In the genomic region with DNA sequence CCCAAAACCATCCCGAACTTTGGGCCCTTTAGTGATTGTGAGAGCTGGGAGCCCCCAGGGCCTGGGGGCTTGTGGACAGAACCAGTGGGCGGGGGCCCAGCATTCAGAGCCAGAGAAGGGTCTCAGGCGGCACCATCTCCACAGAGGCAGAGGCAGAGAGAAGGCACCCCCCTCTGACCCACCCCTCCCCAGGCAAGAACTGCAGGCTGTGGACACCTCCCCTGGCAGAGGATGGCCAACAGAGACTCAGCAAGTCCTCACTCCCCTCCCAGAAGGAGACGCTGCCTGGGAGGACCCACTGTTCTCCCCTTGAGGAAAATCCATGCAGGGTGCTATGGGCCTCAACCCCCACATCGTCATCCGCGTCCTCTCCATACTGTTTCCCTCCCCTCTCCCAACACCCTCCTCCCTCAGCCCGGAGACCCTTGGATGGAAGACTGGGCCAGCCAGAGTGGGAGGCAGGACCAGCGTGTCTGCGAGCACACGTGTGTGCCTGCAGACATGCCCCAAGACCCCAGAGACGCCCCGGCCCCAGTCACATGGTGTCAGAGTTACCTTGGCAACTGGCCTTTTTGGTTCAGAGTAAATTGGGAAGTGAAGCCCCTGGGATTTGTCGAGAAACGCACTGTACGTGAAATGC, we compare ENCODE assay signal across 25 cellular contexts. TPM values are rescaled to one million over a fixed set of nuclear protein-coding genes. Genes with fewer than 3 reads are reported as not detected.
DNase-seq lines count a peak whose midpoint lies in the region; ATAC-seq, FAIRE-seq and TF ChIP-seq lines count a peak whose summit lies in the region.
"Had no signal": no experiment of that assay in that cellular context is flagged by ENCODE, and none has a peak within 500 bp of the region (broad histone marks: within the 10 kb centered on the region; RNA-seq: fewer than 3 reads in every experiment).

No MANE protein-coding gene starts in this region.

- peaks cover 0 to 4% (median 0%) of the 10 kb centered on the region in 11 experiments; a peak in 3 of 22 replicates for H4K20me1 ChIP-seq in BLaER1 treated with 17β-estradiol and CSF1 and Interleukin-3, amounts not matched to agents 10 nM and 100 nM

- H2BK120ac ChIP-seq in neuronal stem cell (ENCODE audit: low read depth, low read length) = no peak overlapping the region

- no peak overlapping the region for H2AFZ ChIP-seq in neuronal stem cell (ENCODE audit: low read length)
- H2AFZ ChIP-seq: GM23248 had no signal

- peak overlapping the region; percentile 2 for H2BK5ac ChIP-seq in neuronal stem cell (ENCODE audit: low read length)

- no peak overlapping the region for H2BK15ac ChIP-seq in neuronal stem cell (ENCODE audit: low read length)

- TF ChIP-seq CTCF in kidney (IDR thresholded peaks at IDR 0.05; ENCODE audit: borderline replicate concordance, extremely low read depth, insufficient read depth) (no peak), sigmoid colon (IDR thresholded peaks at IDR 0.05) (no peak), mucosa of descending colon (IDR thresholded peaks at IDR 0.05) (no peak)

- no peak overlapping the region for H4K91ac ChIP-seq in neuronal stem cell (ENCODE audit: low read depth, low read length, poor library complexity)

- peak overlapping the region; percentile 66 for H2BK12ac ChIP-seq in neuronal stem cell (ENCODE audit: low read length)

- H3K23ac ChIP-seq in neuronal stem cell (ENCODE audit: low read depth, low read length, poor library complexity) = no peak overlapping the region

- no CpG with 5 or more reads among the region's 16 CpGs for WGBS in neuronal stem cell (ENCODE audit: extremely low coverage in 2 of 2, insufficient read length in 2 of 2, insufficient replicate concordance in 1 of 2), 2 donors
- WGBS in sigmoid colon, 2 donors = 91 to 95% methylated on average over 16 of the region's 16 CpGs

- FAIRE-seq in kidney (lab: Jason Lieb, UNC) = no peak
- FAIRE-seq: D721Med, GM12878, GM19239, H1 had no signal

- no peak for ATAC-seq in mucosa of descending colon
- ATAC-seq in HG02981 (IDR thresholded peaks at IDR 0.05; ENCODE audit: unreplicated experiment) = no peak
- ATAC-seq: GM12878 had no signal

- peak overlapping the region in 8 of 11 experiments; percentile 54 to 81 (median 62); a peak in 12 of 22 replicates for H3K4me2 ChIP-seq in BLaER1 treated with 17β-estradiol and CSF1 and Interleukin-3, amounts not matched to agents 10 nM and 100 nM
- no peak overlapping the region for H3K4me2 ChIP-seq in neuronal stem cell (ENCODE audit: insufficient read depth, low read length, poor library complexity, severe bottlenecking)

- no peak overlapping the region for H3K4ac ChIP-seq in neuronal stem cell (ENCODE audit: low read length)

- H4K8ac ChIP-seq in neuronal stem cell (ENCODE audit: low read depth, low read length) = no peak overlapping the region

- no peak overlapping the region for H3K27ac ChIP-seq in BLaER1 treated with 17β-estradiol and CSF1 and Interleukin-3, amounts not matched to agents 10 nM and 100 nM
- H3K27ac ChIP-seq in kidney (ENCODE audit: low read depth in 2 of 2, low read length in 2 of 2) = no peak overlapping the region
- H3K27ac ChIP-seq in neuronal stem cell (replicated peaks; ENCODE audit: low read length) = no peak overlapping the region
- no peak overlapping the region for H3K27ac ChIP-seq in sigmoid colon
- H3K27ac ChIP-seq: GM23248 had no signal

- peak overlapping the region; percentile 65 for H3K14ac ChIP-seq in neuronal stem cell (ENCODE audit: low read length)

- no peak overlapping the region for H3K9ac ChIP-seq in BLaER1 treated with 17β-estradiol and CSF1 and Interleukin-3, amounts not matched to agents 10 nM and 100 nM
- H3K9ac ChIP-seq in kidney (ENCODE audit: low read length in 2 of 2) (no peak overlapping the region), neuronal stem cell (ENCODE audit: low read depth, low read length, poor library complexity) (no peak overlapping the region)
- H3K9ac ChIP-seq: GM23248 had no signal

- no peaks in the 10 kb centered on the region for H3K79me1 ChIP-seq in neuronal stem cell (ENCODE audit: low read depth, low read length)

- intact Hi-C loops in kidney (cut with DNase I) = no loop called here
- intact Hi-C loops in sigmoid colon (cut with DNase I) = no loop called here
- intact Hi-C loops in mucosa of descending colon (cut with DNase I, micrococcal nuclease) = no loop called here

- no peak for TF ChIP-seq EP300 in sigmoid colon (IDR thresholded peaks at IDR 0.05)

- DNase-seq in kidney = peak; percentile 42
- DNase-seq in neuronal stem cell (ENCODE audit: low spot score) = no peak
- peak; percentile 63 for DNase-seq in sigmoid colon
- DNase-seq in NCI-H2107 (lab: John Stamatoyannopoulos, UW) = no peak
- no peak for DNase-seq in mucosa of descending colon
- no peak for DNase-seq in NCI-H1092 (lab: John Stamatoyannopoulos, UW)
- DNase-seq: CD4-positive, alpha-beta T cell; CD8-positive, alpha-beta memory T cell; DMS 273 treated with DMSO at 0.1 percent for 48 hours; DMS79; EL; GDM1; GM23248; H7; HCEC 1CT had no signal

- H3K27me3 ChIP-seq in BLaER1 treated with 17β-estradiol and CSF1 and Interleukin-3, amounts not matched to agents 10 nM and 100 nM = no peaks in the 10 kb centered on the region
- H3K27me3 ChIP-seq in neuronal stem cell (ENCODE audit: control insufficient read depth in 3 of 3, insufficient read depth in 3 of 3, low read depth in 1 of 3, low read length in 3 of 3) (no peaks in the 10 kb centered on the region), sigmoid colon (no peaks in the 10 kb centered on the region)

- no peaks in the 10 kb centered on the region for H3K9me3 ChIP-seq in BLaER1 treated with 17β-estradiol and CSF1 and Interleukin-3, amounts not matched to agents 10 nM and 100 nM (replicated peaks in 1 of 11)
- H3K9me3 ChIP-seq in kidney (ENCODE audit: control insufficient read depth in 1 of 2, low read length in 2 of 2) (no peaks in the 10 kb centered on the region), neuronal stem cell (replicated peaks in 1 of 2; ENCODE audit: control insufficient read depth in 2 of 2, insufficient read depth in 1 of 2, low read depth in 1 of 2, low read length in 2 of 2) (no peaks in the 10 kb centered on the region), sigmoid colon (no peaks in the 10 kb centered on the region), mucosa of descending colon (no peaks in the 10 kb centered on the region)

- TF ChIP-seq POLR2A in sigmoid colon (IDR thresholded peaks at IDR 0.05) = no peak

- H3K4me3 ChIP-seq in BLaER1 treated with 17β-estradiol and CSF1 and Interleukin-3, amounts not matched to agents 10 nM and 100 nM = no peak overlapping the region
- H3K4me3 ChIP-seq in kidney (ENCODE audit: low read length in 2 of 2) (no peak overlapping the region), neuronal stem cell (ENCODE audit: low read length in 2 of 2) (no peak overlapping the region), sigmoid colon (no peak overlapping the region), mucosa of descending colon (no peak overlapping the region)
- H3K4me3 ChIP-seq: GM12878, GM23248 had no signal

- H3K4me1 ChIP-seq in BLaER1 treated with 17β-estradiol and CSF1 and Interleukin-3, amounts not matched to agents 10 nM and 100 nM = peaks cover 0 to 20% (median 14%) of the 10 kb centered on the region in 10 experiments; a peak in 12 of 20 replicates
- H3K4me1 ChIP-seq in kidney (ENCODE audit: control insufficient read depth in 1 of 2, insufficient read depth in 1 of 2, low read depth in 1 of 2, low read length in 2 of 2) (no peaks in the 10 kb centered on the region), neuronal stem cell (ENCODE audit: control insufficient read depth in 2 of 2, insufficient read depth in 1 of 2, low read depth in 1 of 2, low read length in 2 of 2) (peaks cover 4 to 17% of the 10 kb centered on the region in 2 donors), sigmoid colon (no peaks in the 10 kb centered on the region), mucosa of descending colon (ENCODE audit: low read depth) (no peaks in the 10 kb centered on the region)

- H2AK5ac ChIP-seq in neuronal stem cell (ENCODE audit: low read depth, low read length) = peak overlapping the region; percentile 93

- H3K18ac ChIP-seq in neuronal stem cell (ENCODE audit: low read length) = peak overlapping the region; percentile 72

- H3K36me3 ChIP-seq in BLaER1 treated with 17β-estradiol and CSF1 and Interleukin-3, amounts not matched to agents 10 nM and 100 nM = no peaks in the 10 kb centered on the region
- H3K36me3 ChIP-seq in kidney (ENCODE audit: control insufficient read depth in 1 of 2, insufficient read depth in 2 of 2, low read length in 2 of 2) = no peaks in the 10 kb centered on the region
- peaks cover 2 to 14% of the 10 kb centered on the region in 2 donors for H3K36me3 ChIP-seq in neuronal stem cell (replicated peaks in 1 of 2; ENCODE audit: control insufficient read depth in 2 of 2, insufficient read depth in 2 of 2, low read length in 2 of 2)
- H3K36me3 ChIP-seq in sigmoid colon = no peaks in the 10 kb centered on the region
- no peaks in the 10 kb centered on the region for H3K36me3 ChIP-seq in mucosa of descending colon (ENCODE audit: low read depth)

RNA-seq across cellular contexts. Expression of a gene that starts 42.6 kb away (rescaled TPM):
- total RNA-seq in kidney (0.03 TPM), sigmoid colon (1 to 10 TPM in 1 of 4 donors, under 1 TPM in 2, not detected in 1; 0.36 to 1.9 (median 0.54) TPM), mucosa of descending colon (under 1 TPM; 0.29 to 0.66 (median 0.34) TPM)
- polyA plus RNA-seq in kidney (ENCODE audit: insufficient read depth, low read depth, low replicate concordance) (not detected), sigmoid colon (under 1 TPM in 1 of 3 donors, not detected in 2; 0.42 TPM)
- polyA plus RNA-seq in neuronal stem cell (2013, experiment 1 of 2) = 2.0 TPM
- polyA plus RNA-seq in neuronal stem cell (2013, experiment 2 of 2) = 1.9 TPM
- total RNA-seq: A172; CD4-positive, alpha-beta T cell; CD8-positive, alpha-beta memory T cell; GM12878; GM23248; H7 had no signal
- polyA plus RNA-seq: BJ; CD14-positive monocyte; CD8-positive, alpha-beta memory T cell; GM23248 had no signal

RNA-seq across cellular contexts. Expression of a gene that starts 57.8 kb away (rescaled TPM):
- not detected for total RNA-seq in kidney
- polyA plus RNA-seq in kidney (ENCODE audit: insufficient read depth, low read depth, low replicate concordance) = not detected
- not detected for polyA plus RNA-seq in neuronal stem cell (2013, experiment 1 of 2)
- not detected for polyA plus RNA-seq in neuronal stem cell (2013, experiment 2 of 2)
- not detected for total RNA-seq in sigmoid colon
- not detected for polyA plus RNA-seq in sigmoid colon
- total RNA-seq in mucosa of descending colon = not detected
- total RNA-seq: A172; A673; CD4-positive, alpha-beta T cell; CD8-positive, alpha-beta memory T cell; GM12878; GM23248; H1; H7 had no signal
- polyA plus RNA-seq: BJ; CD14-positive monocyte; CD8-positive, alpha-beta memory T cell; GM12878; GM23248; H1 had no signal

Comparison
In these comparisons a context has a peak if more than half of its experiments do, and no peak if none do; other contexts are left out.
1. DNase-seq: peak in kidney (single experiment) and sigmoid colon (single experiment); none in neuronal stem cell (single experiment), NCI-H2107 (single experiment), mucosa of descending colon (0 of 3) and NCI-H1092 (single experiment).